Comparison of ENCODE assay signal across 8 cellular contexts in the genomic region with DNA sequence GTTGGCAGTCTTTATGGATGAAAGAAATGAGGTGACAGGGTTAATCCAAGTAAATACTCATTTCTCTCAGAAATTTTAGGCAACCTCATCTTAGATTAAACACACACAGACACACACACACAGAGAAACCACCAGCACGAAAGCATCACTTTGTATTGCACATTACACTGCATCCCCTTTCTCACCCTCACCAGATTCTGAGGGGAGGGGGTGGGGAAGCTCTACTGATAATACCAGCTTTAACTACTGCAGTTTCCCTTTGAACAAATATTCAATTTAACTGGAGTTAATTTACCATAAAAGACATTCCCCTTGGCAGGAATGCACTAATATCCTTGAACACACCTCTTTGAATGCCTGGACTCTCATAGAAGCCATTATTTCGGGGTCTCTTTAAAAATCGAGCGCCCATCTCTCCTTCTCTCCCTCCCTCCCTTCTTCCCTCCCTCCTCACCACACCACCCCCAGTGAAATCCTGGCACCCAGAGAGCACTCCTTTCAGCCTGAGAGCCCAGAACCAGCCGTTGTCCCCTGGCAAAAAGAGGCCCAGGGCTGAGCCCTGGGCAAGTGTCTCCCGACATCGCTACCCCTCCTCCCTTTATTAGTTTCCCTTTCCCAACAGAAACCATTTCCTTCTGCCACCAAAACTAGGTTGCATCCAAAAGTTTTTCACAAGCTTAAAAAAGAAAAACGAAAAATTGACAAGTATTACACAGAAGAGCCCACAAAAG. TPM values are rescaled to one million over a fixed set of nuclear protein-coding genes. Genes with fewer than 3 reads are reported as not detected.
DNase-seq lines count a peak whose midpoint lies in the region; ATAC-seq and TF ChIP-seq lines count a peak whose summit lies in the region.

No MANE protein-coding gene starts in this region.

- ATAC-seq in body of pancreas, result no peak
- ATAC-seq in left lung, result no peak
- ATAC-seq in GM19023 (IDR thresholded peaks at IDR 0.05; ENCODE audit: unreplicated experiment), result no peak
- ATAC-seq in HG03442 (IDR thresholded peaks at IDR 0.05; ENCODE audit: unreplicated experiment), result no peak
- ATAC-seq in GM18511 (IDR thresholded peaks at IDR 0.05; ENCODE audit: unreplicated experiment), result no peak

- H3K4me3 ChIP-seq in body of pancreas (no peak overlapping the region), left lung (peak overlapping the region; percentile 53 to 57)

- 64 to 68% methylated on average over 8 of the region's 8 CpGs for WGBS in body of pancreas, 2 donors

- intact Hi-C loops in body of pancreas (cut with DNase I), result no loop called here
- intact Hi-C loops in left lung (cut with DNase I), result no loop called here

- H3K27ac ChIP-seq in body of pancreas (peak overlapping the region; percentile 90 to 100 (median 98)), left lung (peak overlapping the region; percentile 91 to 93)

- no peak for TF ChIP-seq POLR2A in body of pancreas (IDR thresholded peaks at IDR 0.05)

- H3K27me3 ChIP-seq in body of pancreas (no peaks in the 10 kb centered on the region), left lung (peaks cover 0 to 78% of the 10 kb centered on the region in 2 donors)

- H3K4me1 ChIP-seq in body of pancreas (peaks cover 53% of the 10 kb centered on the region), left lung (peaks cover 18 to 53% of the 10 kb centered on the region in 2 donors)

- H3K36me3 ChIP-seq in body of pancreas (replicated peaks in 1 of 2; ENCODE audit: insufficient read depth in 1 of 2, low read depth in 2 of 2) (no peaks in the 10 kb centered on the region), left lung (no peaks in the 10 kb centered on the region)

- DNase-seq in NCI-H2029 treated with DMSO at 0.1 percent for 48 hours (lab: John Stamatoyannopoulos, UW) (peak; percentile 12), NCI-H2029 (lab: John Stamatoyannopoulos, UW) (no peak), body of pancreas (no peak), left lung (no peak), superior temporal gyrus (ENCODE audit: extremely low spot score) (peak; percentile 65)

- TF ChIP-seq CTCF in body of pancreas (IDR thresholded peaks at IDR 0.05) (no peak), left lung (IDR thresholded peaks at IDR 0.05) (no peak)

- H3K9me3 ChIP-seq in body of pancreas (no peaks in the 10 kb centered on the region), left lung (no peaks in the 10 kb centered on the region)

RNA-seq across cellular contexts. Expression of a gene that starts 2.8 kb away (rescaled TPM):
- total RNA-seq in body of pancreas (10 to 100 TPM; 47.0 to 65.9 TPM), left lung (10 to 100 TPM; 88.8 to 97.9 TPM)

Comparison
In these comparisons a context has a peak if more than half of its experiments do, and no peak if none do; other contexts are left out.
1. DNase-seq: peak in NCI-H2029 treated with DMSO at 0.1 percent for 48 hours (single experiment) and superior temporal gyrus (single experiment); none in NCI-H2029 (single experiment), body of pancreas (0 of 4) and left lung (0 of 2).
2. H3K4me3 ChIP-seq: peak in left lung (2 of 2); none in body of pancreas (0 of 2).